Comparison of ENCODE assay signal across 10 cellular contexts in genomic region chr3:129597087-129597791, GRCh38. TPM values are rescaled to one million over a fixed set of nuclear protein-coding genes. Genes with fewer than 3 reads are reported as not detected.
DNase-seq lines count a peak whose midpoint lies in the region; FAIRE-seq and TF ChIP-seq lines count a peak whose summit lies in the region.
"Had no signal": no experiment of that assay in that cellular context is flagged by ENCODE, and none has a peak within 500 bp of the region (broad histone marks: within the 10 kb centered on the region; RNA-seq: fewer than 3 reads in every experiment).

No MANE protein-coding gene starts in this region.

- H3K27ac Mint-ChIP-seq in type B pancreatic cell, result peak overlapping the region; percentile 55

- H3K27me3 ChIP-seq in mesenchymal stem cell (ENCODE audit: control insufficient read depth in 1 of 2, insufficient read depth in 1 of 2, low read length in 2 of 2), result no peaks in the 10 kb centered on the region

- H3K36me3 ChIP-seq in mesenchymal stem cell (ENCODE audit: control insufficient read depth in 1 of 2, insufficient read depth in 2 of 2, low read depth in 1 of 2, low read length in 2 of 2), result peaks cover 0 to 21% of the 10 kb centered on the region in 2 experiments

- H2BK5ac ChIP-seq in mesenchymal stem cell (ENCODE audit: low read depth, low read length, poor library complexity, severe bottlenecking), result peak overlapping the region; percentile 91

- peak overlapping the region; percentile 91 for H2BK15ac ChIP-seq in mesenchymal stem cell (ENCODE audit: low read depth, poor library complexity, severe bottlenecking)

- H3K4me2 ChIP-seq in mesenchymal stem cell (ENCODE audit: low read length, poor library complexity, severe bottlenecking), result peak overlapping the region; percentile 1

- H3K23ac ChIP-seq in mesenchymal stem cell (ENCODE audit: low read length in 2 of 2), result peak overlapping the region in 1 of 2 experiments; percentile 46

- peak overlapping the region; percentile 73 for H2AK5ac ChIP-seq in mesenchymal stem cell (ENCODE audit: low read length, severe bottlenecking)

- H4K91ac ChIP-seq in mesenchymal stem cell (ENCODE audit: low read length), result peak overlapping the region; percentile 98

- peak overlapping the region; percentile 95 for H2BK120ac ChIP-seq in mesenchymal stem cell (ENCODE audit: low read depth, low read length)

- DNase-seq in NCI-H2107 treated with DMSO at 0.1 percent for 48 hours (lab: John Stamatoyannopoulos, UW; ENCODE audit: unreplicated experiment), result peak; percentile 21
- no peak for DNase-seq in NCI-H2107 (lab: John Stamatoyannopoulos, UW)
- DNase-seq in coronary artery (ENCODE audit: low spot score), result no peak
- DNase-seq in mesenchymal stem cell, result peak; percentile 81
- no peak for DNase-seq in type B pancreatic cell (ENCODE audit: extremely low spot score, unreplicated experiment)
- no peak for DNase-seq in ureter (ENCODE audit: low spot score)
- DNase-seq in frontal cortex (ENCODE audit: low spot score in 2 of 2), result no peak
- no peak for DNase-seq in NCI-H1694 (lab: John Stamatoyannopoulos, UW)

- peaks cover 85% of the 10 kb centered on the region for H3K4me1 ChIP-seq in mesenchymal stem cell (ENCODE audit: control insufficient read depth, insufficient read depth, low read depth, low read length)

- peak overlapping the region; percentile 15 to 98 for H2BK12ac ChIP-seq in mesenchymal stem cell (ENCODE audit: low read length in 2 of 2)

- WGBS in mesenchymal stem cell, result 20% methylated on average over 24 of the region's 24 CpGs

- H3K9me3 ChIP-seq in mesenchymal stem cell (ENCODE audit: control insufficient read depth, low read length), result no peaks in the 10 kb centered on the region

- H3K4me3 ChIP-seq in coronary artery (peak overlapping the region; percentile 64), mesenchymal stem cell (ENCODE audit: insufficient read depth in 1 of 2, low read depth in 1 of 2, low read length in 2 of 2) (peak overlapping the region in 1 of 2 experiments; percentile 67)

- no peaks in the 10 kb centered on the region for H3K9me3 Mint-ChIP-seq in type B pancreatic cell

- peak overlapping the region; percentile 95 to 96 for H3K4ac ChIP-seq in mesenchymal stem cell (ENCODE audit: low read depth in 1 of 2, low read length in 2 of 2)

- no peaks in the 10 kb centered on the region for H3K36me3 Mint-ChIP-seq in type B pancreatic cell

- peak overlapping the region; percentile 96 to 97 for H3K18ac ChIP-seq in mesenchymal stem cell (ENCODE audit: low read depth in 1 of 2, low read length in 2 of 2)

- no peak overlapping the region for H2AFZ ChIP-seq in mesenchymal stem cell (ENCODE audit: low read depth, low read length)

- no peak for TF ChIP-seq CTCF in coronary artery (IDR thresholded peaks at IDR 0.05)
- TF ChIP-seq CTCF in type B pancreatic cell (conservative IDR thresholded peaks at IDR 0.05), result no peak

- H4K8ac ChIP-seq in mesenchymal stem cell (ENCODE audit: low read length), result peak overlapping the region; percentile 74

- no peak for FAIRE-seq in frontal cortex (lab: Jason Lieb, UNC)
- FAIRE-seq: islet of Langerhans had no signal

- no peaks in the 10 kb centered on the region for H3K27me3 Mint-ChIP-seq in type B pancreatic cell

- H3K27ac ChIP-seq in coronary artery (peak overlapping the region; percentile 79 to 98), mesenchymal stem cell (ENCODE audit: low read length, poor library complexity, severe bottlenecking) (peak overlapping the region; percentile 96)

- H3K79me1 ChIP-seq in mesenchymal stem cell (replicated peaks; ENCODE audit: low read length, poor library complexity, severe bottlenecking), result no peaks in the 10 kb centered on the region

- peak overlapping the region; percentile 39 for H3K4me3 Mint-ChIP-seq in type B pancreatic cell

- peak overlapping the region; percentile 86 for H3K9ac ChIP-seq in mesenchymal stem cell (ENCODE audit: low read length)

- peak overlapping the region in 1 of 2 experiments; percentile 80 for H3K14ac ChIP-seq in mesenchymal stem cell (ENCODE audit: low read length in 2 of 2)

- H3K4me1 Mint-ChIP-seq in type B pancreatic cell (ENCODE audit: unreplicated experiment), result peaks cover 50% of the 10 kb centered on the region

RNA-seq across cellular contexts. Expression of gene PLXND1, which starts 9.2 kb away (rescaled TPM):
- 288 TPM for polyA plus RNA-seq in mesenchymal stem cell (2013, experiment 1 of 2)
- 288 TPM for polyA plus RNA-seq in mesenchymal stem cell (2013, experiment 2 of 2)
- total RNA-seq in type B pancreatic cell (ENCODE audit: low replicate concordance) (56.9 and 71.0 TPM in 2 replicates), ureter (138 TPM), frontal cortex (16.7 TPM)

RNA-seq across cellular contexts. Expression of gene H1-8, which starts 54.3 kb away (rescaled TPM):
- not detected for polyA plus RNA-seq in mesenchymal stem cell (2013, experiment 1 of 2)
- not detected for polyA plus RNA-seq in mesenchymal stem cell (2013, experiment 2 of 2)
- total RNA-seq in type B pancreatic cell (ENCODE audit: low replicate concordance) (not detected in 2 replicates), ureter (not detected), frontal cortex (not detected)
- total RNA-seq: SK-MEL-5 had no signal

Comparison
In these comparisons a context has a peak if more than half of its experiments do, and no peak if none do; other contexts are left out.
1. DNase-seq: peak in NCI-H2107 treated with DMSO at 0.1 percent for 48 hours (single experiment) and mesenchymal stem cell (single experiment); none in NCI-H2107 (single experiment), coronary artery (single experiment), type B pancreatic cell (single experiment), ureter (single experiment), frontal cortex (0 of 2) and NCI-H1694 (single experiment).